8 cellular contexts compared by ENCODE assay signal in genomic region chr13:48975101-48975925, GRCh38. TPM values are rescaled to one million over a fixed set of nuclear protein-coding genes. Genes with fewer than 3 reads are reported as not detected.
DNase-seq lines count a peak whose midpoint lies in the region; ATAC-seq lines count a peak whose summit lies in the region.

FNDC3A (plus strand) TSS chr13:48975912; CDS start chr13:49006191, 30,279 bp downstream.

- peak; percentile 15 for ATAC-seq in GM21447 (IDR thresholded peaks at IDR 0.05; ENCODE audit: unreplicated experiment)

- no peaks in the 10 kb centered on the region for H3K36me3 ChIP-seq in Karpas-422 (ENCODE audit: insufficient read depth, low read length)
- H3K36me3 ChIP-seq in iPS-20b (ENCODE audit: insufficient read depth, low read depth, low read length): no peaks in the 10 kb centered on the region
- no peaks in the 10 kb centered on the region for H3K36me3 ChIP-seq in skeletal muscle satellite cell (ENCODE audit: insufficient read depth, low read length)

- intact Hi-C loops in T-helper 1 cell treated with Interleukin-12 subunit alpha and Interleukin-12 subunit beta and Interleukin-4 antibody, amounts not matched to agents 30 ng/mL and 1 ng/mL, for 36 hours (cut with micrococcal nuclease): loop anchor here (1.0 to 10.0 kb wide), 14 partner anchors 96 to 1149 kb away; partner anchors contain the start of genes CYSLTR2, EBPL, ITM2B and LPAR6

- H3K27me3 ChIP-seq in Karpas-422 (ENCODE audit: low read length): peaks cover 7% of the 10 kb centered on the region; the same call in 1 of the 2 replicates
- no peaks in the 10 kb centered on the region; the same call in 1 of the 2 replicates for H3K27me3 ChIP-seq in iPS-20b (ENCODE audit: insufficient read depth, low read length)
- no peaks in the 10 kb centered on the region for H3K27me3 ChIP-seq in skeletal muscle satellite cell (ENCODE audit: control insufficient read depth, insufficient read depth, low read length)

- H3K9ac ChIP-seq in Karpas-422 (ENCODE audit: low read length): peak within 1 kb of the TSS; percentile 70
- peak within 1 kb of the TSS; percentile 90 for H3K9ac ChIP-seq in iPS-20b (ENCODE audit: low read depth, low read length)
- H3K9ac ChIP-seq in skeletal muscle satellite cell (ENCODE audit: low read depth, low read length): peak within 1 kb of the TSS; percentile 97

- in situ Hi-C loops in T47D (cut with HindIII; ENCODE audit: low pct_unique_long_range_greater_than_20kb, low sequenced_read_pairs): no loop called here

- H3K9me2 ChIP-seq in Karpas-422 (replicated peaks; ENCODE audit: insufficient read depth, low read length): no peaks in the 10 kb centered on the region

- H3K4me3 ChIP-seq in Karpas-422 (ENCODE audit: low read length): peak within 1 kb of the TSS; percentile 83
- peak within 1 kb of the TSS; percentile 74 for H3K4me3 ChIP-seq in iPS-20b (ENCODE audit: low read length)
- H3K4me3 ChIP-seq in skeletal muscle satellite cell (ENCODE audit: low read length): peak within 1 kb of the TSS; percentile 80

- H3K79me2 ChIP-seq in Karpas-422 (ENCODE audit: low read length): no peaks in the 10 kb centered on the region

- peak within 1 kb of the TSS; percentile 79 for H3K4me2 ChIP-seq in Karpas-422 (ENCODE audit: low read depth, low read length, poor library complexity, severe bottlenecking)
- H3K4me2 ChIP-seq in skeletal muscle satellite cell (ENCODE audit: low read length): peak within 1 kb of the TSS; percentile 80

- H3K9me3 ChIP-seq in Karpas-422 (ENCODE audit: low read length): peaks cover 5% of the 10 kb centered on the region; the same call in 1 of the 2 replicates
- H3K9me3 ChIP-seq in iPS-20b (ENCODE audit: insufficient read depth, low read depth, low read length): peaks cover 11% of the 10 kb centered on the region; the same call in 1 of the 2 replicates
- H3K9me3 ChIP-seq in skeletal muscle satellite cell (replicated peaks; ENCODE audit: low read length): peaks cover 17% of the 10 kb centered on the region

- H3K27ac ChIP-seq in Karpas-422 (ENCODE audit: low read length) (no peak within 1 kb of the TSS), iPS-20b (ENCODE audit: low read length) (peak within 1 kb of the TSS; percentile 73)

- H4K20me1 ChIP-seq in Karpas-422 (ENCODE audit: insufficient read depth, low read depth, low read length): peaks cover 10% of the 10 kb centered on the region

- H3K4me1 ChIP-seq in Karpas-422 (ENCODE audit: low read length) (peaks cover 35% of the 10 kb centered on the region), iPS-20b (ENCODE audit: insufficient read depth, low read length) (peaks cover 26% of the 10 kb centered on the region), skeletal muscle satellite cell (ENCODE audit: control insufficient read depth, insufficient read depth, low read length) (peaks cover 27% of the 10 kb centered on the region)

- DNase-seq in Daoy (ENCODE audit: low read depth): peak; percentile 21
- DNase-seq in Karpas-422: no peak
- DNase-seq in T47D (ENCODE audit: low read depth in 1 of 2, low spot score in 1 of 2): peak; percentile 47 to 65
- no peak for DNase-seq in GOT3 (lab: John Stamatoyannopoulos, UW)

- peak within 1 kb of the TSS; percentile 83 for H2AFZ ChIP-seq in Karpas-422 (ENCODE audit: low read length)

RNA-seq across cellular contexts. Expression of gene FNDC3A, which starts in this region (rescaled TPM):
- total RNA-seq in Daoy (2014; rRNA removed; shearing (Covaris generic)): 26.2 and 34.2 TPM in 2 replicates
- 13.9 and 36.0 TPM in 2 replicates for total RNA-seq in Karpas-422 (2014; rRNA removed; shearing (Covaris generic); ENCODE audit: low replicate concordance)
- 34.6 and 37.9 TPM in 2 replicates for total RNA-seq in T-helper 1 cell treated with Interleukin-12 subunit alpha and Interleukin-12 subunit beta and Interleukin-4 antibody, amounts not matched to agents 30 ng/mL and 1 ng/mL, for 36 hours
- total RNA-seq in skeletal muscle satellite cell (2012; rRNA removed): 46.7 and 58.6 TPM in 2 replicates

Comparison
In these comparisons a context has a peak if more than half of its experiments do, and no peak if none do; other contexts are left out.
1. DNase-seq: peak in Daoy (single experiment) and T47D (2 of 2); none in Karpas-422 (single experiment) and GOT3 (single experiment).
2. Peak in every context shown above with its lines, with median percentiles within 50 percentile points of each other: H3K4me3 ChIP-seq and H3K9ac ChIP-seq.